Comparison of ENCODE assay signal across 1 cellular context in the genomic region with DNA sequence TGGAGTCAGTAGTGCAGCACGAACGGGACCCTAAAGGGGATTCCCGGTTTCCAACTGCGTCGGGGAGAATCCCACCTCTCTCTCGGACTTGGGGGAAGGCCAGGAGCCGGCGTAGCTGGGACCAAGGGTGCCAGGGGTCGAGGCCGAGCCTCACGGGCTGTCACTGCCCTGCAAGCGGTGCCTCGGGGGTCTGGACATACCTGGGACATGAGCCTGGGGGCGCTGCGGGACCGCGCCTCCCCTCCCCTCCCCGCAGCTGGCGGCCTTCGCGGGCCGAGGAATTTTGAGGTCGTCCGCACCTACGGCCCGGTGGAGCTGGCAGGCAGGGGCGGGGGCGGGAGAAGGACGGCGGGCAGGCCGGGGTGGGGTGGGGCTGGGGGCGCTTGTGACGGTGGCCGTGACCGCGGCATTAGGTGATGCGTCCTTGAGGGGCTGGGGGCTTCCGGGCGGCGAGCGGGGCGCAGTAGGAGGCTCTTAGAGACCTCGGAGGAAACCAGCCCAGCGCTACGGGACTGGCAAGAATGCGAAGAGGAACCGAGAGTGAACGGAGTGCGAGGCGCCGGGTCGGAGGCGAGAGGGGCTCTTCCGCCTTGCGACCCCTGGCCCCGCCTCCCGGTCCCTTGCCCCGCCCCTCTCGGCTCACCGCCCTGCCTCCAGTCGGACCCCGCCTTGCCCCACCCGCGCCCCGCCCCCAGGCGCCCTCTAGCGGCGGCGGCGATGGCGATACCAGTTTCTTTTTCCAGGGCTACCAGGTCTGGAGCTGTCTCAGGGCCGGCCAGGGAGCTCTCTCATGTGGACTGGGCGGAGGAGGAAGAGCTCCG.
TF ChIP-seq lines count a peak whose summit lies in the region.

No MANE protein-coding gene starts in this region.

TF ChIP-seq in GM12878, 131 proteins besides CTCF, POLR2A, EP300 and RAD21 (continued from another document):
- TF ChIP-seq, protein P1, sequence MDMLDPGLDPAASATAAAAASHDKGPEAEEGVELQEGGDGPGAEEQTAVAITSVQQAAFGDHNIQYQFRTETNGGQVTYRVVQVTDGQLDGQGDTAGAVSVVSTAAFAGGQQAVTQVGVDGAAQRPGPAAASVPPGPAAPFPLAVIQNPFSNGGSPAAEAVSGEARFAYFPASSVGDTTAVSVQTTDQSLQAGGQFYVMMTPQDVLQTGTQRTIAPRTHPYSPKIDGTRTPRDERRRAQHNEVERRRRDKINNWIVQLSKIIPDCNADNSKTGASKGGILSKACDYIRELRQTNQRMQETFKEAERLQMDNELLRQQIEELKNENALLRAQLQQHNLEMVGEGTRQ (IDR thresholded peaks at IDR 0.05; ENCODE audit: borderline replicate concordance, low read depth, low read length), result no peak
- 0 out of 2 replicates have a peak, but pooled peaks have one; percentile 7 for TF ChIP-seq TCF3 (IDR thresholded peaks at IDR 0.05; ENCODE audit: borderline replicate concordance, insufficient read depth, low read depth, low read length)
- TF ChIP-seq ZNF274 (IDR thresholded peaks at IDR 0.05; ENCODE audit: insufficient read depth, insufficient read length), result no peak
- TF ChIP-seq ZNF24 (IDR thresholded peaks at IDR 0.05), result no peak
- 0 out of 2 replicates have a peak, but pooled peaks have one; percentile 30 for TF ChIP-seq NR2F1 (conservative IDR thresholded peaks at IDR 0.05)
- TF ChIP-seq POU2F2 (IDR thresholded peaks at IDR 0.05; ENCODE audit: borderline replicate concordance, low read depth, low read length), result peak; percentile 67; the same call in 1 of the 3 replicates
- TF ChIP-seq, protein P2, sequence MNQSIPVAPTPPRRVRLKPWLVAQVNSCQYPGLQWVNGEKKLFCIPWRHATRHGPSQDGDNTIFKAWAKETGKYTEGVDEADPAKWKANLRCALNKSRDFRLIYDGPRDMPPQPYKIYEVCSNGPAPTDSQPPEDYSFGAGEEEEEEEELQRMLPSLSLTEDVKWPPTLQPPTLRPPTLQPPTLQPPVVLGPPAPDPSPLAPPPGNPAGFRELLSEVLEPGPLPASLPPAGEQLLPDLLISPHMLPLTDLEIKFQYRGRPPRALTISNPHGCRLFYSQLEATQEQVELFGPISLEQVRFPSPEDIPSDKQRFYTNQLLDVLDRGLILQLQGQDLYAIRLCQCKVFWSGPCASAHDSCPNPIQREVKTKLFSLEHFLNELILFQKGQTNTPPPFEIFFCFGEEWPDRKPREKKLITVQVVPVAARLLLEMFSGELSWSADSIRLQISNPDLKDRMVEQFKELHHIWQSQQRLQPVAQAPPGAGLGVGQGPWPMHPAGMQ (IDR thresholded peaks at IDR 0.05; ENCODE audit: borderline replicate concordance), result no peak
- TF ChIP-seq CHD4 (IDR thresholded peaks at IDR 0.05), result no peak
- TF ChIP-seq, protein P3, sequence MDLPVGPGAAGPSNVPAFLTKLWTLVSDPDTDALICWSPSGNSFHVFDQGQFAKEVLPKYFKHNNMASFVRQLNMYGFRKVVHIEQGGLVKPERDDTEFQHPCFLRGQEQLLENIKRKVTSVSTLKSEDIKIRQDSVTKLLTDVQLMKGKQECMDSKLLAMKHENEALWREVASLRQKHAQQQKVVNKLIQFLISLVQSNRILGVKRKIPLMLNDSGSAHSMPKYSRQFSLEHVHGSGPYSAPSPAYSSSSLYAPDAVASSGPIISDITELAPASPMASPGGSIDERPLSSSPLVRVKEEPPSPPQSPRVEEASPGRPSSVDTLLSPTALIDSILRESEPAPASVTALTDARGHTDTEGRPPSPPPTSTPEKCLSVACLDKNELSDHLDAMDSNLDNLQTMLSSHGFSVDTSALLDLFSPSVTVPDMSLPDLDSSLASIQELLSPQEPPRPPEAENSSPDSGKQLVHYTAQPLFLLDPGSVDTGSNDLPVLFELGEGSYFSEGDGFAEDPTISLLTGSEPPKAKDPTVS (IDR thresholded peaks at IDR 0.05; ENCODE audit: low read depth, low read length), result 0 out of 2 replicates have a peak, but pooled peaks have one; percentile 17
- TF ChIP-seq SUZ12 (IDR thresholded peaks at IDR 0.05; ENCODE audit: unreplicated experiment), result no peak
- TF ChIP-seq RCOR1 (conservative IDR thresholded peaks at IDR 0.05; ENCODE audit: low read depth, low read length), result no peak
- no peak for TF ChIP-seq SREBF1 (IDR thresholded peaks at IDR 0.05; ENCODE audit: low read length)
- no peak for TF ChIP-seq ATF7 (IDR thresholded peaks at IDR 0.05; ENCODE audit: low read depth)
- TF ChIP-seq NRF1 (conservative IDR thresholded peaks at IDR 0.05; ENCODE audit: low read depth, low read length), result no peak
- TF ChIP-seq, protein P4, sequence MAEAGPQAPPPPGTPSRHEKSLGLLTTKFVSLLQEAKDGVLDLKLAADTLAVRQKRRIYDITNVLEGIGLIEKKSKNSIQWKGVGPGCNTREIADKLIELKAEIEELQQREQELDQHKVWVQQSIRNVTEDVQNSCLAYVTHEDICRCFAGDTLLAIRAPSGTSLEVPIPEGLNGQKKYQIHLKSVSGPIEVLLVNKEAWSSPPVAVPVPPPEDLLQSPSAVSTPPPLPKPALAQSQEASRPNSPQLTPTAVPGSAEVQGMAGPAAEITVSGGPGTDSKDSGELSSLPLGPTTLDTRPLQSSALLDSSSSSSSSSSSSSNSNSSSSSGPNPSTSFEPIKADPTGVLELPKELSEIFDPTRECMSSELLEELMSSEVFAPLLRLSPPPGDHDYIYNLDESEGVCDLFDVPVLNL (IDR thresholded peaks at IDR 0.05; ENCODE audit: low read depth, low read length), result no peak
- TF ChIP-seq, protein P5, sequence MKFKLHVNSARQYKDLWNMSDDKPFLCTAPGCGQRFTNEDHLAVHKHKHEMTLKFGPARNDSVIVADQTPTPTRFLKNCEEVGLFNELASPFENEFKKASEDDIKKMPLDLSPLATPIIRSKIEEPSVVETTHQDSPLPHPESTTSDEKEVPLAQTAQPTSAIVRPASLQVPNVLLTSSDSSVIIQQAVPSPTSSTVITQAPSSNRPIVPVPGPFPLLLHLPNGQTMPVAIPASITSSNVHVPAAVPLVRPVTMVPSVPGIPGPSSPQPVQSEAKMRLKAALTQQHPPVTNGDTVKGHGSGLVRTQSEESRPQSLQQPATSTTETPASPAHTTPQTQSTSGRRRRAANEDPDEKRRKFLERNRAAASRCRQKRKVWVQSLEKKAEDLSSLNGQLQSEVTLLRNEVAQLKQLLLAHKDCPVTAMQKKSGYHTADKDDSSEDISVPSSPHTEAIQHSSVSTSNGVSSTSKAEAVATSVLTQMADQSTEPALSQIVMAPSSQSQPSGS (IDR thresholded peaks at IDR 0.05; ENCODE audit: low read length), result no peak
- TF ChIP-seq CEBPB (IDR thresholded peaks at IDR 0.05; ENCODE audit: borderline replicate concordance in 1 of 2, low read depth in 2 of 2, low read length in 2 of 2), result no peak
- TF ChIP-seq SIX5 (IDR thresholded peaks at IDR 0.05; ENCODE audit: low read depth, low read length, severe bottlenecking), result peak; percentile 20
- TF ChIP-seq EGR1 (IDR thresholded peaks at IDR 0.05; ENCODE audit: borderline replicate concordance in 1 of 2, low read depth in 2 of 2, low read length in 2 of 2), result peak in 1 of 2 experiments; percentile 45; a peak in 1 of 3 replicates
- TF ChIP-seq CREM (IDR thresholded peaks at IDR 0.05; ENCODE audit: low read depth), result 0 out of 2 replicates have a peak, but pooled peaks have one; percentile 18
- TF ChIP-seq SMC3 (IDR thresholded peaks at IDR 0.05; ENCODE audit: borderline replicate concordance, low read length), result no peak
- no peak for TF ChIP-seq FOXK2 (IDR thresholded peaks at IDR 0.05)
- TF ChIP-seq, protein P6, sequence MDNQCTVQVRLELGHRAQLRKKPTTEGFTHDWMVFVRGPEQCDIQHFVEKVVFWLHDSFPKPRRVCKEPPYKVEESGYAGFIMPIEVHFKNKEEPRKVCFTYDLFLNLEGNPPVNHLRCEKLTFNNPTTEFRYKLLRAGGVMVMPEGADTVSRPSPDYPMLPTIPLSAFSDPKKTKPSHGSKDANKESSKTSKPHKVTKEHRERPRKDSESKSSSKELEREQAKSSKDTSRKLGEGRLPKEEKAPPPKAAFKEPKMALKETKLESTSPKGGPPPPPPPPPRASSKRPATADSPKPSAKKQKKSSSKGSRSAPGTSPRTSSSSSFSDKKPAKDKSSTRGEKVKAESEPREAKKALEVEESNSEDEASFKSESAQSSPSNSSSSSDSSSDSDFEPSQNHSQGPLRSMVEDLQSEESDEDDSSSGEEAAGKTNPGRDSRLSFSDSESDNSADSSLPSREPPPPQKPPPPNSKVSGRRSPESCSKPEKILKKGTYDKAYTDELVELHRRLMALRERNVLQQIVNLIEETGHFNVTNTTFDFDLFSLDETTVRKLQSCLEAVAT (IDR thresholded peaks at IDR 0.05), result no peak
- 0 out of 2 replicates have a peak, but pooled peaks have one; percentile 30 for TF ChIP-seq CHD2 (IDR thresholded peaks at IDR 0.05; ENCODE audit: borderline replicate concordance, low read depth, low read length)
- TF ChIP-seq JUND (IDR thresholded peaks at IDR 0.05; ENCODE audit: low read depth, low read length), result no peak
- TF ChIP-seq JUNB (IDR thresholded peaks at IDR 0.05), result no peak
- TF ChIP-seq BHLHE40 (IDR thresholded peaks at IDR 0.05; ENCODE audit: borderline replicate concordance in 1 of 2, low read depth in 2 of 2, low read length in 1 of 2), result peak in 1 of 2 experiments; percentile 4; a peak in 1 of 4 replicates
- no peak for TF ChIP-seq SRF (IDR thresholded peaks at IDR 0.05; ENCODE audit: low read depth in 2 of 2, low read length in 2 of 2)
- no peak for TF ChIP-seq PAX5 (IDR thresholded peaks at IDR 0.05; ENCODE audit: borderline replicate concordance, low read depth, low read length)
- TF ChIP-seq, protein P7, sequence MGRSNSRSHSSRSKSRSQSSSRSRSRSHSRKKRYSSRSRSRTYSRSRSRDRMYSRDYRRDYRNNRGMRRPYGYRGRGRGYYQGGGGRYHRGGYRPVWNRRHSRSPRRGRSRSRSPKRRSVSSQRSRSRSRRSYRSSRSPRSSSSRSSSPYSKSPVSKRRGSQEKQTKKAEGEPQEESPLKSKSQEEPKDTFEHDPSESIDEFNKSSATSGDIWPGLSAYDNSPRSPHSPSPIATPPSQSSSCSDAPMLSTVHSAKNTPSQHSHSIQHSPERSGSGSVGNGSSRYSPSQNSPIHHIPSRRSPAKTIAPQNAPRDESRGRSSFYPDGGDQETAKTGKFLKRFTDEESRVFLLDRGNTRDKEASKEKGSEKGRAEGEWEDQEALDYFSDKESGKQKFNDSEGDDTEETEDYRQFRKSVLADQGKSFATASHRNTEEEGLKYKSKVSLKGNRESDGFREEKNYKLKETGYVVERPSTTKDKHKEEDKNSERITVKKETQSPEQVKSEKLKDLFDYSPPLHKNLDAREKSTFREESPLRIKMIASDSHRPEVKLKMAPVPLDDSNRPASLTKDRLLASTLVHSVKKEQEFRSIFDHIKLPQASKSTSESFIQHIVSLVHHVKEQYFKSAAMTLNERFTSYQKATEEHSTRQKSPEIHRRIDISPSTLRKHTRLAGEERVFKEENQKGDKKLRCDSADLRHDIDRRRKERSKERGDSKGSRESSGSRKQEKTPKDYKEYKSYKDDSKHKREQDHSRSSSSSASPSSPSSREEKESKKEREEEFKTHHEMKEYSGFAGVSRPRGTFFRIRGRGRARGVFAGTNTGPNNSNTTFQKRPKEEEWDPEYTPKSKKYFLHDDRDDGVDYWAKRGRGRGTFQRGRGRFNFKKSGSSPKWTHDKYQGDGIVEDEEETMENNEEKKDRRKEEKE (IDR thresholded peaks at IDR 0.05), result no peak
- no peak for TF ChIP-seq MYB (IDR thresholded peaks at IDR 0.05; ENCODE audit: borderline replicate concordance, low read depth, low read length)
- TF ChIP-seq SP1 (IDR thresholded peaks at IDR 0.05; ENCODE audit: low read depth, low read length), result no peak
- peak; percentile 91 for TF ChIP-seq POLR2AphosphoS5 (IDR thresholded peaks at IDR 0.05; ENCODE audit: low read length)
- TF ChIP-seq, protein P8, sequence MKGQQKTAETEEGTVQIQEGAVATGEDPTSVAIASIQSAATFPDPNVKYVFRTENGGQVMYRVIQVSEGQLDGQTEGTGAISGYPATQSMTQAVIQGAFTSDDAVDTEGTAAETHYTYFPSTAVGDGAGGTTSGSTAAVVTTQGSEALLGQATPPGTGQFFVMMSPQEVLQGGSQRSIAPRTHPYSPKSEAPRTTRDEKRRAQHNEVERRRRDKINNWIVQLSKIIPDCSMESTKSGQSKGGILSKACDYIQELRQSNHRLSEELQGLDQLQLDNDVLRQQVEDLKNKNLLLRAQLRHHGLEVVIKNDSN (IDR thresholded peaks at IDR 0.05; ENCODE audit: borderline replicate concordance, extremely low read length, insufficient read depth, low read depth, low read length), result no peak
- TF ChIP-seq CREB1 (IDR thresholded peaks at IDR 0.05; ENCODE audit: low read depth), result 0 out of 2 replicates have a peak, but pooled peaks have one; percentile 11
- TF ChIP-seq ZNF217 (IDR thresholded peaks at IDR 0.05), result no peak
- TF ChIP-seq, protein P9, sequence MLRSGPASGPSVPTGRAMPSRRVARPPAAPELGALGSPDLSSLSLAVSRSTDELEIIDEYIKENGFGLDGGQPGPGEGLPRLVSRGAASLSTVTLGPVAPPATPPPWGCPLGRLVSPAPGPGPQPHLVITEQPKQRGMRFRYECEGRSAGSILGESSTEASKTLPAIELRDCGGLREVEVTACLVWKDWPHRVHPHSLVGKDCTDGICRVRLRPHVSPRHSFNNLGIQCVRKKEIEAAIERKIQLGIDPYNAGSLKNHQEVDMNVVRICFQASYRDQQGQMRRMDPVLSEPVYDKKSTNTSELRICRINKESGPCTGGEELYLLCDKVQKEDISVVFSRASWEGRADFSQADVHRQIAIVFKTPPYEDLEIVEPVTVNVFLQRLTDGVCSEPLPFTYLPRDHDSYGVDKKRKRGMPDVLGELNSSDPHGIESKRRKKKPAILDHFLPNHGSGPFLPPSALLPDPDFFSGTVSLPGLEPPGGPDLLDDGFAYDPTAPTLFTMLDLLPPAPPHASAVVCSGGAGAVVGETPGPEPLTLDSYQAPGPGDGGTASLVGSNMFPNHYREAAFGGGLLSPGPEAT (IDR thresholded peaks at IDR 0.05; ENCODE audit: low read depth), result 0 out of 2 replicates have a peak, but pooled peaks have one; percentile 25
- TF ChIP-seq CBX5 (IDR thresholded peaks at IDR 0.05; ENCODE audit: low read depth), result peak; percentile 65; the same call in 1 of the 2 replicates
TF ChIP-seq in GM12878: peak in this region for 34.
